Comparison of ENCODE assay signal across 8 cellular contexts in genomic region chr17:20992987-20993862, GRCh38. TPM values are rescaled to one million over a fixed set of nuclear protein-coding genes. Genes with fewer than 3 reads are reported as not detected.
DNase-seq lines count a peak whose midpoint lies in the region; ATAC-seq, FAIRE-seq and TF ChIP-seq lines count a peak whose summit lies in the region.

No MANE protein-coding gene starts in this region.

- H3K27ac ChIP-seq in GM12878 (ENCODE audit: control insufficient read depth, insufficient read depth), result no peak overlapping the region

- no peaks in the 10 kb centered on the region for H4K20me1 ChIP-seq in GM12878 (ENCODE audit: control insufficient read depth, insufficient read depth)

- 59% methylated on average over 15 of the region's 17 CpGs for WGBS in GM12878 (ENCODE audit: insufficient coverage, insufficient replicate concordance, low lambda C conversion rate, missing lambda C conversion rate)

- peak; percentile 83 for TF ChIP-seq RAD21 in GM12878 (IDR thresholded peaks at IDR 0.05; ENCODE audit: insufficient read depth, low read depth, low read length)

- no peak for TF ChIP-seq EP300 in GM12878 (IDR thresholded peaks at IDR 0.05; ENCODE audit: borderline replicate concordance in 1 of 2, control insufficient read depth in 1 of 2, low read depth in 2 of 2, low read length in 2 of 2)

- in situ Hi-C loops in GM12878 (cut with MboI), result no loop called here

- intact Hi-C loops in GM12878 (cut with micrococcal nuclease; ENCODE audit: unreplicated experiment), result loop anchor here (1.0 to 5.0 kb wide), 2 partner anchors 49 to 191 kb away; no protein-coding TSS in a partner anchor

- no peaks in the 10 kb centered on the region for H3K4me1 ChIP-seq in GM12878 (ENCODE audit: control insufficient read depth, insufficient read depth, low read length)

- SMC1A ChIA-PET in GM12878 (lab: Charles Lee; ENCODE audit: uncharacterized antibody, unreplicated experiment), result interaction anchor here (0.8 kb wide), 1 partner anchor 192 kb away, joined by 4 read pairs; no protein-coding TSS in a partner anchor

- 0 out of 2 replicates have a peak overlapping the region, but pooled peaks have one; percentile 9 for H3K4me2 ChIP-seq in GM12878 (ENCODE audit: control insufficient read depth, insufficient read depth)

- ATAC-seq in GM12878 (peak; percentile 77), GM19023 (IDR thresholded peaks at IDR 0.05; ENCODE audit: unreplicated experiment) (no peak)

- no peak overlapping the region for H3K9ac ChIP-seq in GM12878 (ENCODE audit: control insufficient read depth, insufficient read depth, low read length)

- DNase-seq in GM12864 (ENCODE audit: low read depth) (peak; percentile 12), MG63 (peak; percentile 43), T-helper 22 cell (ENCODE audit: low read depth) (peak; percentile 13), GM12878 (ENCODE audit: low read depth, low spot score) (peak; percentile 3), hippocampal formation (lab: John Stamatoyannopoulos, UW) (peak; percentile 77 to 78), skeletal muscle cell (ENCODE audit: low read depth) (peak; percentile 48), GF-D8 (lab: John Stamatoyannopoulos, UW) (no peak)

- FAIRE-seq in GM12878 (lab: Jason Lieb, UNC), result peak; percentile 69

- H3K36me3 ChIP-seq in MG63 (no peaks in the 10 kb centered on the region; the same call in 1 of the 2 replicates), GM12878 (ENCODE audit: control insufficient read depth in 2 of 2, insufficient read depth in 2 of 2, low read length in 1 of 2) (no peaks in the 10 kb centered on the region; a peak in 1 of 4 replicates)

- H3K79me2 ChIP-seq in GM12878 (ENCODE audit: control insufficient read depth, insufficient read depth, low read length), result no peaks in the 10 kb centered on the region

- BruUV-seq in GM12878 (replicated peaks; lab: Mats Ljungman, UMichigan), result no TSS peak

- no peak overlapping the region for H3K4me3 ChIP-seq in GM12864 (ENCODE audit: low read depth, low read length)
- H3K4me3 ChIP-seq in MG63, result no peak overlapping the region
- H3K4me3 ChIP-seq in GM12878, result no peak overlapping the region
- H3K4me3 ChIP-seq in skeletal muscle cell (ENCODE audit: low read depth, low read length), result no peak overlapping the region

- peak; percentile 95 for TF ChIP-seq CTCF in GM12864 (IDR thresholded peaks at IDR 0.05; ENCODE audit: low read depth, low read length, missing control alignments)
- peak; percentile 86 to 98 (median 94) for TF ChIP-seq CTCF in GM12878 (IDR thresholded peaks at IDR 0.05 in 2 of 3, conservative IDR thresholded peaks at IDR 0.05 in 1 of 3; ENCODE audit: control insufficient read depth in 2 of 3, extremely low read depth in 1 of 3, insufficient read depth in 1 of 3, low read depth in 3 of 3, low read length in 3 of 3)

- POLR2A ChIA-PET in GM12878 (lab: Charles Lee), result no interaction called here

- RAD21 ChIA-PET in GM12878 (lab: Charles Lee; ENCODE audit: unreplicated experiment), result interaction anchor here (0.7 to 1.1 kb wide), 3 partner anchors 14 to 283 kb away, joined by 3 to 4 read pairs (median 4); no protein-coding TSS in a partner anchor

- H3K27me3 ChIP-seq in MG63 (no peaks in the 10 kb centered on the region), GM12878 (replicated peaks in 1 of 2; ENCODE audit: control insufficient read depth in 2 of 2, insufficient read depth in 2 of 2, low read length in 1 of 2) (no peaks in the 10 kb centered on the region; a peak in 1 of 4 replicates)

- TF ChIP-seq POLR2A in GM12878 (IDR thresholded peaks at IDR 0.05; ENCODE audit: low read depth, low read length), result no peak

- H2AFZ ChIP-seq in GM12878 (ENCODE audit: control insufficient read depth, low read depth, low read length), result no peak overlapping the region

- CTCF ChIA-PET in GM12878 (lab: Yijun Ruan, JAX), result interaction anchor here (0.6 to 2.0 kb wide), 25 partner anchors 8 to 289 kb away, joined by 3 to 9 read pairs (median 4); no protein-coding TSS in a partner anchor

- H3K9me3 ChIP-seq in MG63 (no peaks in the 10 kb centered on the region), GM12878 (replicated peaks; ENCODE audit: control insufficient read depth, insufficient read depth, low read length) (no peaks in the 10 kb centered on the region)

TF ChIP-seq in GM12878, 131 proteins besides CTCF, POLR2A, EP300 and RAD21:
- TF ChIP-seq NFIC (IDR thresholded peaks at IDR 0.05; ENCODE audit: low read depth, low read length), result no peak
- TF ChIP-seq SMC3 (IDR thresholded peaks at IDR 0.05; ENCODE audit: borderline replicate concordance, low read length), result peak; percentile 84
- no peak for TF ChIP-seq RB1 (IDR thresholded peaks at IDR 0.05; ENCODE audit: borderline replicate concordance)
- 0 out of 2 replicates have a peak, but pooled peaks have one; percentile 45 for TF ChIP-seq ZNF384 (IDR thresholded peaks at IDR 0.05; ENCODE audit: borderline replicate concordance, low read depth, low read length)
- TF ChIP-seq YY1 (IDR thresholded peaks at IDR 0.05; ENCODE audit: low read depth, low read length), result peak; percentile 60; the same call in 1 of the 2 replicates

RNA-seq across cellular contexts. Expression of gene USP22, which starts 49.6 kb away (rescaled TPM):
- 164 and 188 TPM in 2 replicates for total RNA-seq in MG63 (2014; rRNA removed; shearing (Covaris generic); ENCODE audit: low replicate concordance)
- 204 and 220 TPM in 2 replicates for total RNA-seq in GM12878 (2013; cell fraction: nucleolus; rRNA removed)
- 130 and 140 TPM in 2 replicates for total RNA-seq in GM12878 (2014; rRNA removed)
- total RNA-seq in GM12878 (2014; rRNA removed; fragmentation: Illumina TruSeq; extraction: Trizol), result 78.0 and 82.1 TPM in 2 replicates
- total RNA-seq in GM12878 (2021), result 200 and 218 TPM in 2 replicates
- 71.5 TPM for polyA plus RNA-seq in GM12878 (2011; ENCODE audit: low read depth)
- 62.7 and 113 TPM in 2 replicates for polyA plus RNA-seq in GM12878 (2011; rRNA removed)
- 98.3 and 104 TPM in 2 replicates for polyA plus RNA-seq in GM12878 (2011; cell fraction: cytosol; rRNA removed)
- polyA plus RNA-seq in GM12878 (2011; cell fraction: nucleus; rRNA removed), result 131 and 163 TPM in 2 replicates
- polyA plus RNA-seq in GM12878 (2012), result 62.2 and 71.3 TPM in 2 replicates
- polyA plus RNA-seq in GM12878 (2014; fragmentation: Illumina TruSeq; extraction: Trizol), result 101 and 114 TPM in 2 replicates
- polyA plus RNA-seq in GM12878 (2014; fragmentation: Nextera tagmentation; extraction: Ambion mirVana), result 10 to 100 TPM; 10.8 to 11.6 TPM
- polyA plus RNA-seq in GM12878 (2014; rRNA removed), result 106 and 116 TPM in 2 replicates
- 10 to 100 TPM; 85.6 to 91.9 TPM for polyA plus RNA-seq in GM12878 (2016; fragmentation: Nextera tagmentation; extraction: Ambion mirVana)
- 147 and 182 TPM in 2 replicates for polyA minus RNA-seq in GM12878 (2011; rRNA and poly(A)+ RNA removed)
- polyA minus RNA-seq in GM12878 (2011; cell fraction: cytosol; rRNA and poly(A)+ RNA removed), result 69.5 and 91.4 TPM in 2 replicates
- 50.4 and 99.9 TPM in 2 replicates for polyA minus RNA-seq in GM12878 (2011; cell fraction: nucleus; rRNA and poly(A)+ RNA removed)
